Comparison of ENCODE assay signal across 20 cellular contexts in the genomic region with DNA sequence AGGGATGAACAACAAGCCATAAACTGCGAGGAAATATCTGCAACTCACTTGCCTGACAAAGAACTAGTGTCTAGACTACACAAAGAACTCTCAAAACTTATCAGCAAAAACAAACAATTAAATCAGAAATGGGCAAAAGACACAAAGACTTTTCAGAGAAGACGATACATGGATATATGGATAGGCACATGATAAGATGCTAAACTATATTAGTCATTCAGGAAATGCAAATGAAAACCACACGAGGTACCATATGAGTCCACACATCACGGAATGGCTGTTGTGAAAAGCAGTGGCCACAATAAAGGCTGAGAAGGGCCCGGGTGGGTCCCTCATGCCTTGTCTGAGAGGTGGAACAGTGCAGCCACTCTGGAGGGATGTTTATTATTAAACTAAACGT.
DNase-seq lines count a peak whose midpoint lies in the region; ATAC-seq, FAIRE-seq and TF ChIP-seq lines count a peak whose summit lies in the region.
"Had no signal": no experiment of that assay in that cellular context is flagged by ENCODE, and none has a peak within 500 bp of the region (broad histone marks: within the 10 kb centered on the region; RNA-seq: fewer than 3 reads in every experiment).

No MANE protein-coding gene starts in this region.

- H3K27ac ChIP-seq in kidney (ENCODE audit: low read depth in 2 of 2, low read length in 2 of 2), result no peak overlapping the region
- H3K27ac ChIP-seq: A549, brain microvascular endothelial cell, KMS-11, Peyer's patch had no signal

- POLR2A ChIA-PET in activated CD4-positive, alpha-beta memory T cell treated with anti-CD3 and anti-CD28 coated beads for 36 hours (lab: Charles Lee), result no interaction called here
- POLR2A ChIA-PET in activated CD4-positive, alpha-beta memory T cell treated with anti-CD3 and anti-CD28 coated beads, Interleukin-2, amount 10 ng/mL, durations not matched to agents 7 days and 5 days (lab: Charles Lee), result no interaction called here

- H3K4me1 ChIP-seq in kidney (ENCODE audit: control insufficient read depth in 1 of 2, insufficient read depth in 1 of 2, low read depth in 1 of 2, low read length in 2 of 2), result no peaks in the 10 kb centered on the region
- H3K4me1 ChIP-seq: A549, Peyer's patch had no signal

- no peaks in the 10 kb centered on the region for H3K9me3 Mint-ChIP-seq in activated CD4-positive, alpha-beta memory T cell treated with anti-CD3 and anti-CD28 coated beads for 36 hours
- H3K9me3 Mint-ChIP-seq in activated CD4-positive, alpha-beta memory T cell treated with anti-CD3 and anti-CD28 coated beads, Interleukin-2, amount 10 ng/mL, durations not matched to agents 7 days and 5 days, result peaks cover 5% of the 10 kb centered on the region
- peaks cover 12% of the 10 kb centered on the region for H3K9me3 Mint-ChIP-seq in activated T-helper 17 cell treated with anti-CD3 and anti-CD28 coated beads, Interleukin-2, amount 50 U/mL, for 72 hours
- H3K9me3 Mint-ChIP-seq: activated naive CD4-positive, alpha-beta T cell treated with anti-CD3 and anti-CD28 coated beads, Interleukin-2, amount 50 U/mL, for 24 hours had no signal

- peak; percentile 58 for DNase-seq in activated CD4-positive, alpha-beta memory T cell treated with anti-CD3 and anti-CD28 coated beads for 36 hours
- DNase-seq in activated CD4-positive, alpha-beta memory T cell treated with anti-CD3 and anti-CD28 coated beads, Interleukin-2, amount 10 ng/mL, durations not matched to agents 7 days and 5 days, result no peak
- no peak for DNase-seq in cerebellar nuclear complex (lab: John Stamatoyannopoulos, UW)
- DNase-seq in kidney, result no peak
- no peak for DNase-seq in left lobe of liver (ENCODE audit: low spot score)
- DNase-seq: brain microvascular endothelial cell, dermis blood vessel endothelial cell, erythroblast, NCI-H1105, NCI-H2171 treated with DMSO at 0.1 percent for 48 hours, NCI-H82, Peyer's patch had no signal

- H3K4me3 Mint-ChIP-seq in activated CD4-positive, alpha-beta memory T cell treated with anti-CD3 and anti-CD28 coated beads for 36 hours, result no peak overlapping the region
- no peak overlapping the region for H3K4me3 Mint-ChIP-seq in activated CD4-positive, alpha-beta memory T cell treated with anti-CD3 and anti-CD28 coated beads, Interleukin-2, amount 10 ng/mL, durations not matched to agents 7 days and 5 days
- H3K4me3 Mint-ChIP-seq in activated T-helper 17 cell treated with anti-CD3 and anti-CD28 coated beads, Interleukin-2, amount 50 U/mL, for 72 hours, result no peak overlapping the region
- H3K4me3 Mint-ChIP-seq: activated naive CD4-positive, alpha-beta T cell treated with anti-CD3 and anti-CD28 coated beads, Interleukin-2, amount 50 U/mL, for 24 hours; CD14-positive monocyte had no signal

- H3K4me1 Mint-ChIP-seq in activated CD4-positive, alpha-beta memory T cell treated with anti-CD3 and anti-CD28 coated beads for 36 hours (ENCODE audit: low read depth), result peaks cover 13% of the 10 kb centered on the region
- H3K4me1 Mint-ChIP-seq in activated CD4-positive, alpha-beta memory T cell treated with anti-CD3 and anti-CD28 coated beads, Interleukin-2, amount 10 ng/mL, durations not matched to agents 7 days and 5 days, result peaks cover 7% of the 10 kb centered on the region
- H3K4me1 Mint-ChIP-seq in activated T-helper 17 cell treated with anti-CD3 and anti-CD28 coated beads, Interleukin-2, amount 50 U/mL, for 72 hours, result peaks cover 6% of the 10 kb centered on the region
- H3K4me1 Mint-ChIP-seq: CD14-positive monocyte had no signal

- intact Hi-C loops in activated CD4-positive, alpha-beta memory T cell treated with anti-CD3 and anti-CD28 coated beads for 36 hours (cut with micrococcal nuclease), result loop anchor here (5.0 to 10.0 kb wide), 2 partner anchors 33 to 209 kb away; no protein-coding TSS in a partner anchor
- intact Hi-C loops in kidney (cut with DNase I), result no loop called here

- no peaks in the 10 kb centered on the region for H3K36me3 ChIP-seq in kidney (ENCODE audit: control insufficient read depth in 1 of 2, insufficient read depth in 2 of 2, low read length in 2 of 2)
- H3K36me3 ChIP-seq: brain microvascular endothelial cell, Peyer's patch had no signal

- H3K36me3 Mint-ChIP-seq in activated CD4-positive, alpha-beta memory T cell treated with anti-CD3 and anti-CD28 coated beads for 36 hours, result no peaks in the 10 kb centered on the region
- no peaks in the 10 kb centered on the region for H3K36me3 Mint-ChIP-seq in activated CD4-positive, alpha-beta memory T cell treated with anti-CD3 and anti-CD28 coated beads, Interleukin-2, amount 10 ng/mL, durations not matched to agents 7 days and 5 days (ENCODE audit: low read depth)
- no peaks in the 10 kb centered on the region for H3K36me3 Mint-ChIP-seq in activated T-helper 17 cell treated with anti-CD3 and anti-CD28 coated beads, Interleukin-2, amount 50 U/mL, for 72 hours (ENCODE audit: low read depth)
- H3K36me3 Mint-ChIP-seq: activated naive CD4-positive, alpha-beta T cell treated with anti-CD3 and anti-CD28 coated beads, Interleukin-2, amount 50 U/mL, for 24 hours; CD14-positive monocyte had no signal

- peak; percentile 88 for ATAC-seq in GM18519 (IDR thresholded peaks at IDR 0.05; ENCODE audit: low FRiP score, unreplicated experiment)
- peak; percentile 74 for ATAC-seq in HG03039 (IDR thresholded peaks at IDR 0.05; ENCODE audit: unreplicated experiment)
- peak; percentile 91 for ATAC-seq in activated T-helper 17 cell treated with anti-CD3 and anti-CD28 coated beads, Interleukin-2, amount 50 U/mL, for 72 hours (replicated peaks)
- no peak for ATAC-seq in left lobe of liver
- ATAC-seq: A549 had no signal

- H3K9ac ChIP-seq in kidney (ENCODE audit: low read length in 2 of 2), result no peak overlapping the region
- H3K9ac ChIP-seq: KMS-11 had no signal

- H3K27ac Mint-ChIP-seq in activated CD4-positive, alpha-beta memory T cell treated with anti-CD3 and anti-CD28 coated beads for 36 hours, result no peak overlapping the region
- no peak overlapping the region for H3K27ac Mint-ChIP-seq in activated CD4-positive, alpha-beta memory T cell treated with anti-CD3 and anti-CD28 coated beads, Interleukin-2, amount 10 ng/mL, durations not matched to agents 7 days and 5 days
- H3K27ac Mint-ChIP-seq in activated T-helper 17 cell treated with anti-CD3 and anti-CD28 coated beads, Interleukin-2, amount 50 U/mL, for 72 hours, result no peak overlapping the region
- H3K27ac Mint-ChIP-seq: activated naive CD4-positive, alpha-beta T cell treated with anti-CD3 and anti-CD28 coated beads, Interleukin-2, amount 50 U/mL, for 24 hours; CD14-positive monocyte had no signal

- CTCF ChIA-PET in activated CD4-positive, alpha-beta memory T cell treated with anti-CD3 and anti-CD28 coated beads for 36 hours (lab: Charles Lee), result no interaction called here
- CTCF ChIA-PET in activated CD4-positive, alpha-beta memory T cell treated with anti-CD3 and anti-CD28 coated beads, Interleukin-2, amount 10 ng/mL, durations not matched to agents 7 days and 5 days (lab: Charles Lee), result no interaction called here

- FAIRE-seq in kidney (lab: Jason Lieb, UNC), result no peak
- FAIRE-seq: A549, TTC549 had no signal

- no peak for TF ChIP-seq CTCF in kidney (IDR thresholded peaks at IDR 0.05; ENCODE audit: borderline replicate concordance, extremely low read depth, insufficient read depth)

- H3K9me3 ChIP-seq in kidney (ENCODE audit: control insufficient read depth in 1 of 2, low read length in 2 of 2), result no peaks in the 10 kb centered on the region
- H3K9me3 ChIP-seq: A549, Peyer's patch had no signal

- no peak overlapping the region for H3K4me3 ChIP-seq in kidney (ENCODE audit: low read length in 2 of 2)
- H3K4me3 ChIP-seq: A549, Peyer's patch had no signal

- H3K27me3 Mint-ChIP-seq in activated CD4-positive, alpha-beta memory T cell treated with anti-CD3 and anti-CD28 coated beads for 36 hours, result peaks cover 23% of the 10 kb centered on the region
- peaks cover 29% of the 10 kb centered on the region for H3K27me3 Mint-ChIP-seq in activated CD4-positive, alpha-beta memory T cell treated with anti-CD3 and anti-CD28 coated beads, Interleukin-2, amount 10 ng/mL, durations not matched to agents 7 days and 5 days
- peaks cover 34% of the 10 kb centered on the region for H3K27me3 Mint-ChIP-seq in activated T-helper 17 cell treated with anti-CD3 and anti-CD28 coated beads, Interleukin-2, amount 50 U/mL, for 72 hours
